Comparison of ENCODE assay signal across 26 cellular contexts in the genomic region with DNA sequence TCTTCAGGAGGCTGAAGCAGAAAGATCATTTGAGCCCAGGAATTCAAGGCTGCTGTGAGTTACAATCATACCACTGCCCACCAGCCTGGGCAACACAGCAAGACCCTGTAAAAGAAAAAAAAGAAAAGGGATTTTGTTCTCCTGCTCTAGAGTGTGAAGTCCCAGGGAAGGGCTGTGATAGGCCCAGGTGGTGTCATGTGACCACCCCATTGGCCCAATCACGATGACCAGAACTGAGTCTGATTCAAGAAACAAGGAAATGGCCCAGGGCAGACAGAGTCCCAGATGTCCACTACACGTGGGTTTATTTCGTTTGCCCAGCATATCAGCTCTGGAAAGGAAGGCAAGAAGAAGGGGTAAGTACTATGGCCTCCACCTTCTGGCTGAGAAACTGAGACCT.
DNase-seq lines count a peak whose midpoint lies in the region; TF ChIP-seq lines count a peak whose summit lies in the region.
"Had no signal": no experiment of that assay in that cellular context is flagged by ENCODE, and none has a peak within 500 bp of the region (broad histone marks: within the 10 kb centered on the region; RNA-seq: fewer than 3 reads in every experiment).

No MANE protein-coding gene starts in this region.

- 74% methylated on average over 3 of the region's 3 CpGs for WGBS in SK-N-SH (ENCODE audit: low lambda C conversion rate)

- no peaks in the 10 kb centered on the region for H3K36me3 ChIP-seq in Karpas-422 (ENCODE audit: insufficient read depth, low read length)
- H3K36me3 ChIP-seq in SK-N-SH (replicated peaks in 1 of 2; ENCODE audit: control insufficient read depth in 1 of 2, insufficient read depth in 2 of 2, low read length in 1 of 2) = no peaks in the 10 kb centered on the region
- H3K36me3 ChIP-seq: BLaER1, cardiac muscle cell, thoracic aorta had no signal

- no peaks in the 10 kb centered on the region for H3K9me3 ChIP-seq in Karpas-422 (ENCODE audit: low read length)
- H3K9me3 ChIP-seq in SK-N-SH = no peaks in the 10 kb centered on the region
- H3K9me3 ChIP-seq: BLaER1, psoas muscle, thoracic aorta had no signal

- TF ChIP-seq RAD21 in SK-N-SH (IDR thresholded peaks at IDR 0.05; ENCODE audit: low read length) = no peak

- POLR2A ChIA-PET in SK-N-SH (lab: Yijun Ruan, JAX) = no interaction called here

- no peaks in the 10 kb centered on the region for H3K79me2 ChIP-seq in Karpas-422 (ENCODE audit: low read length)
- H3K79me2 ChIP-seq in SK-N-SH (ENCODE audit: insufficient read depth) = no peaks in the 10 kb centered on the region

- H3K27me3 ChIP-seq in Karpas-422 (ENCODE audit: low read length) (no peaks in the 10 kb centered on the region), SK-N-SH (ENCODE audit: insufficient read depth) (no peaks in the 10 kb centered on the region)
- H3K27me3 ChIP-seq: BLaER1, cardiac muscle cell had no signal

- TF ChIP-seq CTCF in SK-N-SH (IDR thresholded peaks at IDR 0.05) (no peak), fibroblast of mammary gland (conservative IDR thresholded peaks at IDR 0.05; ENCODE audit: control insufficient read depth, insufficient read depth, low read depth, low read length) (no peak), GM13977 (IDR thresholded peaks at IDR 0.05; ENCODE audit: extremely low read depth, insufficient read depth, missing control alignments) (no peak)

- no peak for TF ChIP-seq EP300 in SK-N-SH (IDR thresholded peaks at IDR 0.05; ENCODE audit: borderline replicate concordance in 1 of 2, low read depth in 1 of 2, low read length in 1 of 2)

- H3K4me1 ChIP-seq in Karpas-422 (ENCODE audit: low read length) (no peaks in the 10 kb centered on the region), SK-N-SH (ENCODE audit: control insufficient read depth in 1 of 2, insufficient read depth in 2 of 2, low read depth in 1 of 2, low read length in 1 of 2) (peaks cover 0 to 12% of the 10 kb centered on the region in 2 experiments; a peak in 1 of 4 replicates)

- no peaks in the 10 kb centered on the region for H4K20me1 ChIP-seq in Karpas-422 (ENCODE audit: insufficient read depth, low read depth, low read length)
- no peaks in the 10 kb centered on the region for H4K20me1 ChIP-seq in SK-N-SH (ENCODE audit: insufficient read depth)
- H4K20me1 ChIP-seq: BLaER1 had no signal

- H2AFZ ChIP-seq in Karpas-422 (ENCODE audit: low read length) = no peak overlapping the region
- no peak overlapping the region for H2AFZ ChIP-seq in SK-N-SH (ENCODE audit: low read depth)

- in situ Hi-C loops in GM13977 (cut with MboI; ENCODE audit: low pct_unique_long_range_greater_than_20kb, low sequenced_read_pairs, unreplicated experiment) = no loop called here

- H3K4me3 ChIP-seq in Karpas-422 (ENCODE audit: low read length) (no peak overlapping the region), SK-N-SH (ENCODE audit: low read depth in 2 of 2, low read length in 1 of 2) (no peak overlapping the region), fibroblast of mammary gland (ENCODE audit: control insufficient read depth, low read depth, low read length) (no peak overlapping the region)
- H3K4me3 ChIP-seq: BLaER1, cardiac muscle cell, dorsolateral prefrontal cortex, psoas muscle, thoracic aorta had no signal

- CTCF ChIA-PET in SK-N-SH (lab: Yijun Ruan, JAX) = interaction anchor here (2.2 kb wide), 1 partner anchor 47 kb away, joined by 7 read pairs; no protein-coding TSS in a partner anchor

- H3K27ac ChIP-seq in Karpas-422 (ENCODE audit: low read length) (no peak overlapping the region), SK-N-SH (ENCODE audit: low read depth in 2 of 2, low read length in 1 of 2) (no peak overlapping the region)
- H3K27ac ChIP-seq: cardiac muscle cell, dorsolateral prefrontal cortex, epithelial cell of prostate, psoas muscle, thoracic aorta had no signal

- H3K4me2 ChIP-seq in Karpas-422 (ENCODE audit: low read depth, low read length, poor library complexity, severe bottlenecking) (no peak overlapping the region), SK-N-SH (no peak overlapping the region)
- H3K4me2 ChIP-seq: BLaER1 had no signal

- peaks cover 4% of the 10 kb centered on the region for H3F3A ChIP-seq in SK-N-SH (replicated peaks; ENCODE audit: insufficient read depth)

- H3K9me2 ChIP-seq in Karpas-422 (replicated peaks; ENCODE audit: insufficient read depth, low read length) (no peaks in the 10 kb centered on the region), SK-N-SH (no peaks in the 10 kb centered on the region)

- DNase-seq in NOMO-1 treated with DMSO at 0.1 percent for 48 hours (lab: John Stamatoyannopoulos, UW; ENCODE audit: unreplicated experiment) = peak; percentile 19
- DNase-seq in NOMO-1 treated with dmso at 0.1 percent for 144 hours (lab: John Stamatoyannopoulos, UW; ENCODE audit: unreplicated experiment) = no peak
- peak; percentile 60 for DNase-seq in Karpas-422
- peak; percentile 63 for DNase-seq in SK-N-SH
- peak; percentile 12 for DNase-seq in fibroblast of mammary gland (ENCODE audit: low read depth)
- DNase-seq in GM13977 (ENCODE audit: low spot score) = no peak
- no peak for DNase-seq in DMS79 (lab: John Stamatoyannopoulos, UW)
- DNase-seq in stimulated activated naive CD4-positive, alpha-beta T cell (lab: John Stamatoyannopoulos, UW) = no peak
- DNase-seq: activated CD4-positive, alpha-beta memory T cell treated with anti-CD3 and anti-CD28 coated beads for 36 hours; activated naive CD4-positive, alpha-beta T cell; activated T-cell treated with anti-CD3 and anti-CD28 coated beads, Interleukin-2, amount 50 U/mL, for 1 hour; amygdala; dorsolateral prefrontal cortex; foreskin fibroblast; H9; hypothalamus; islet precursor cell; NCI-H1048; NCI-H1930; psoas muscle; stimulated activated CD4-positive, alpha-beta T cell treated with anti-CD3 and anti-CD28 coated beads, Interleukin-1b, Interleukin-23, amount 100 ng/mL, for 48 hours; T-cell had no signal

- H3K9ac ChIP-seq in Karpas-422 (ENCODE audit: low read length) = no peak overlapping the region
- no peak overlapping the region for H3K9ac ChIP-seq in SK-N-SH
- H3K9ac ChIP-seq: BLaER1 had no signal

TF ChIP-seq in SK-N-SH, 30 proteins besides CTCF, POLR2A, EP300 and RAD21:
- TF ChIP-seq, protein P1, sequence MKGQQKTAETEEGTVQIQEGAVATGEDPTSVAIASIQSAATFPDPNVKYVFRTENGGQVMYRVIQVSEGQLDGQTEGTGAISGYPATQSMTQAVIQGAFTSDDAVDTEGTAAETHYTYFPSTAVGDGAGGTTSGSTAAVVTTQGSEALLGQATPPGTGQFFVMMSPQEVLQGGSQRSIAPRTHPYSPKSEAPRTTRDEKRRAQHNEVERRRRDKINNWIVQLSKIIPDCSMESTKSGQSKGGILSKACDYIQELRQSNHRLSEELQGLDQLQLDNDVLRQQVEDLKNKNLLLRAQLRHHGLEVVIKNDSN (IDR thresholded peaks at IDR 0.05; ENCODE audit: borderline replicate concordance, low read depth) = peak; percentile 61; the same call in 1 of the 2 replicates
- no peak for TF ChIP-seq NRF1 (IDR thresholded peaks at IDR 0.05; ENCODE audit: low read depth, low read length)
TF ChIP-seq in SK-N-SH: peak in this region for 1.

Comparison
In these comparisons a context has a peak if more than half of its experiments do, and no peak if none do; other contexts are left out.
1. DNase-seq: peak in NOMO-1 treated with DMSO at 0.1 percent for 48 hours (single experiment), Karpas-422 (single experiment), SK-N-SH (single experiment) and fibroblast of mammary gland (single experiment); none in NOMO-1 treated with dmso at 0.1 percent for 144 hours (single experiment), GM13977 (single experiment), DMS79 (single experiment) and stimulated activated naive CD4-positive, alpha-beta T cell (0 of 6).